In genomic region chr3:171834461-171834801, GRCh38 we compare ENCODE assay signal across 1 cellular context.
A peak's percentile ranks its signal among the peaks of the same experiment; 100 is the strongest.
TF ChIP-seq lines count a peak whose summit lies in the region.

No MANE protein-coding gene starts in this region.

TF ChIP-seq in K562, 482 proteins besides CTCF, POLR2A, EP300 and RAD21:
- TF ChIP-seq ETV5 (CRISPR knock-in tag; IDR thresholded peaks at IDR 0.05; ENCODE audit: low read depth), result no peak
- 0 out of 2 replicates have a peak, but pooled peaks have one; percentile 8 for TF ChIP-seq MEF2D (tag; conservative IDR thresholded peaks at IDR 0.05; ENCODE audit: low read depth)
TF ChIP-seq in K562: peak in this region for 1.
